ENCODE assay signal across 1 cellular context in the genomic region with DNA sequence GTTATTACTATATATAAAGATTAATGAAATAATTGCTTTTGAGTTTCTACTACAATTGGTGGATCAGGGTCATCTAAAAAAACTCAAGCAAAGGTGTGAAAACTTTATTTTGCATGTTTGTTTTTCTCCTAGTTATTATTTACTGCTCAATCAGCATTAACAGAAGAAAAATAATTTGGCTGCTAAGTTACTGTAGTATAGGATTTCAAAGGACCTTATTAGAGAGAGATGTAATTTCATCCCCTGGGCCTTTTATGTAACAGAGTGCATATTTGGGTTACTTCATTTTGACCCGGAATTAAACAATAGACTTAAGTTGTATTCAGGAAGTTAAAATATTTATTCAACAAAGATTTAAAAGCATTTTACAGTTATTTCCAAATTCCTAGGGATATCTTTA.
TF ChIP-seq lines count a peak whose summit lies in the region.

No MANE protein-coding gene starts in this region.

TF ChIP-seq in IMR-90, 13 proteins besides CTCF, POLR2A, EP300 and RAD21 (continued from another document):
- TF ChIP-seq, protein P1, sequence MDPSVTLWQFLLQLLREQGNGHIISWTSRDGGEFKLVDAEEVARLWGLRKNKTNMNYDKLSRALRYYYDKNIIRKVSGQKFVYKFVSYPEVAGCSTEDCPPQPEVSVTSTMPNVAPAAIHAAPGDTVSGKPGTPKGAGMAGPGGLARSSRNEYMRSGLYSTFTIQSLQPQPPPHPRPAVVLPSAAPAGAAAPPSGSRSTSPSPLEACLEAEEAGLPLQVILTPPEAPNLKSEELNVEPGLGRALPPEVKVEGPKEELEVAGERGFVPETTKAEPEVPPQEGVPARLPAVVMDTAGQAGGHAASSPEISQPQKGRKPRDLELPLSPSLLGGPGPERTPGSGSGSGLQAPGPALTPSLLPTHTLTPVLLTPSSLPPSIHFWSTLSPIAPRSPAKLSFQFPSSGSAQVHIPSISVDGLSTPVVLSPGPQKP (IDR thresholded peaks at IDR 0.05; ENCODE audit: borderline replicate concordance, low read depth, low read length): no peak
- TF ChIP-seq NFE2L2 (IDR thresholded peaks at IDR 0.05; ENCODE audit: low read depth, low read length): no peak
